8 cellular contexts compared by ENCODE assay signal in the genomic region with DNA sequence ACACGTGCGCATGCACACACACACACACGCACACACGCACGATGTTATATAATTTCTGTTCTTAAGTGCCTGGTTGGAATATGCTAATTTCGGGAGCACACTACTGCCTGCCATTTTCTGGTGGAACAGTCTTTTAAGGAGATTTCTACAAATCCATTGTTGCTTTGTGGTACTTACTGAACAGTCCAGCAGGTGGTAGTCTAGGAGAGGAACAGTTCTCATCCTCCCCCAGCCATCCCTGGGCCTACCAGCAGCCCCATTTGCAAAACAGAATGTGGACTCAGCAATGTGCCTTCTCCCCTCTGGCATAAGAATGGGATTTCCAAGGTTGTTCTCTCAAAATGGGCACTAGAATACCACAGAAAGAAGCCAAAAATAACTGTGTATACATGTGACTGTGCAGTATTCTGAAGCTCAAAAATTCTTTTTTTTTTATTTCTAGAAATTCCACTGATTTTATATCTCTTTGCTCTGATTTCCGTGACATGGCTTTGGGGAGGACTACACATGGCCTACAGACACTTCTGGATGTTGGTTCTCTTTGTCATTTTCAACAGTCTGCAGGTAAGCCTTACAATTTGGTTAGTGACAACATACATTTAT.
A peak's percentile ranks its signal among the peaks of the same experiment; 100 is the strongest.
DNase-seq lines count a peak whose midpoint lies in the region; ATAC-seq and TF ChIP-seq lines count a peak whose summit lies in the region.

No MANE protein-coding gene starts in this region.

- peak; percentile 10 to 14 for DNase-seq in activated CD4-positive, alpha-beta T cell treated with anti-CD3 and anti-CD28 coated beads for 24 hours (ENCODE audit: low read depth in 2 of 2)
- no peak for DNase-seq in activated CD4-positive, alpha-beta T cell treated with anti-CD3 and anti-CD28 coated beads for 1 hour
- DNase-seq in NB4 (ENCODE audit: low read depth) (peak; percentile 83), SKM-1 (lab: John Stamatoyannopoulos, UW; ENCODE audit: unreplicated experiment) (peak; percentile 76), astrocyte of the spinal cord (ENCODE audit: low read depth, low spot score) (peak; percentile 83), hippocampal formation (lab: John Stamatoyannopoulos, UW) (peak; percentile 56 to 93), sigmoid colon (peak; percentile 90)

- TF ChIP-seq CTCF in NB4 (IDR thresholded peaks at IDR 0.05; ENCODE audit: low read depth, low read length) = peak; percentile 54
- TF ChIP-seq CTCF in astrocyte of the spinal cord (IDR thresholded peaks at IDR 0.05; ENCODE audit: low read depth, low read length) = peak; percentile 71
- TF ChIP-seq CTCF in sigmoid colon (IDR thresholded peaks at IDR 0.05) = peak; percentile 75 to 93 (median 90)

- no peak overlapping the region for H3K4me3 ChIP-seq in NB4 (ENCODE audit: low read depth, low read length)
- H3K4me3 ChIP-seq in astrocyte of the spinal cord (ENCODE audit: low read depth, low read length) = no peak overlapping the region
- H3K4me3 ChIP-seq in sigmoid colon = no peak overlapping the region

- in situ Hi-C loops in astrocyte of the spinal cord (cut with HindIII; ENCODE audit: low sequenced_read_pairs) = no loop called here

- H3K4me1 ChIP-seq in sigmoid colon = peaks cover 0 to 28% (median 13%) of the 10 kb centered on the region in 4 donors

- intact Hi-C loops in sigmoid colon (cut with DNase I) = loop anchor here (1.0 to 5.0 kb wide), 5 partner anchors 170 to 282 kb away; no protein-coding TSS in a partner anchor

- 20 to 48% methylated on average over 7 of the region's 7 CpGs for WGBS in sigmoid colon, 2 donors

- H3K27ac ChIP-seq in sigmoid colon = peak overlapping the region in 1 of 4 donors; percentile 27

- H3K27me3 ChIP-seq in sigmoid colon = no peaks in the 10 kb centered on the region

- TF ChIP-seq POLR2A in NB4 (IDR thresholded peaks at IDR 0.05; ENCODE audit: extremely low read depth, insufficient read length) = no peak
- no peak for TF ChIP-seq POLR2A in sigmoid colon (IDR thresholded peaks at IDR 0.05)

- ATAC-seq in HG02610 (IDR thresholded peaks at IDR 0.05; ENCODE audit: unreplicated experiment) = peak; percentile 95

- H3K9me3 ChIP-seq in sigmoid colon = no peaks in the 10 kb centered on the region

- TF ChIP-seq EP300 in sigmoid colon (IDR thresholded peaks at IDR 0.05) = no peak

- H3K36me3 ChIP-seq in sigmoid colon = no peaks in the 10 kb centered on the region
